In genomic region chr6:29964553-29964903, GRCh38 we compare ENCODE assay signal across 8 cellular contexts. TPM values are rescaled to one million over a fixed set of nuclear protein-coding genes. Genes with fewer than 3 reads are reported as not detected.
A peak's percentile ranks its signal among the peaks of the same experiment; 100 is the strongest.
DNase-seq lines count a peak whose midpoint lies in the region; ATAC-seq and TF ChIP-seq lines count a peak whose summit lies in the region.

No MANE protein-coding gene starts in this region.

- H3K9me1 ChIP-seq in IMR-90 (ENCODE audit: insufficient read depth, low read length), result no peaks in the 10 kb centered on the region; the same call in 1 of the 2 replicates

- H3K36me3 Mint-ChIP-seq in naive thymus-derived CD8-positive, alpha-beta T cell, result no peaks in the 10 kb centered on the region

- peak overlapping the region; percentile 43; the same call in 1 of the 3 replicates for H2BK15ac ChIP-seq in IMR-90 (ENCODE audit: low read depth, low read length)

- H3K4me3 ChIP-seq in AG09309 (ENCODE audit: control insufficient read depth, low read depth, low read length) (peak overlapping the region; percentile 42; the same call in 1 of the 2 replicates), IMR-90 (ENCODE audit: insufficient read depth, low read depth, low read length) (no peak overlapping the region)

- 0% methylated on average over 1 of the region's 3 CpGs; no CpG with 5 or more reads in 1 of the 2 experiments for WGBS in IMR-90 (ENCODE audit: extremely low coverage in 2 of 2, insufficient read length in 1 of 2), 2 experiments

- TF ChIP-seq RAD21 in IMR-90 (IDR thresholded peaks at IDR 0.05; ENCODE audit: low read length), result no peak

- peak overlapping the region in 8 of 10 donors; percentile 60 to 98 (median 93) for H3K27ac Mint-ChIP-seq in naive thymus-derived CD8-positive, alpha-beta T cell

- H3K9ac ChIP-seq in IMR-90 (ENCODE audit: low read depth, low read length), result peak overlapping the region; percentile 88

- H3K4me1 ChIP-seq in IMR-90 (ENCODE audit: control insufficient read depth, insufficient read depth, low read length), result peaks cover 6% of the 10 kb centered on the region; the same call in 1 of the 2 replicates

- H3K4ac ChIP-seq in IMR-90 (ENCODE audit: low read depth, low read length), result peak overlapping the region; percentile 83; the same call in 1 of the 2 replicates

- H3K4me3 Mint-ChIP-seq in naive thymus-derived CD8-positive, alpha-beta T cell, result peak overlapping the region; percentile 66 to 93 (median 84)

- peak overlapping the region; percentile 72 for H3K18ac ChIP-seq in IMR-90 (ENCODE audit: low read depth, low read length)

- peak overlapping the region; percentile 67 for H3K14ac ChIP-seq in IMR-90 (replicated peaks; ENCODE audit: low read depth, low read length)

- dilution Hi-C loops in IMR-90 (cut with HindIII; ENCODE audit: low sequenced_read_pairs, unreplicated experiment), result no loop called here

- peak overlapping the region; percentile 42; the same call in 1 of the 2 replicates for H3K56ac ChIP-seq in IMR-90 (ENCODE audit: extremely low read depth, insufficient read depth, low read length)

- intact Hi-C loops in IMR-90 (cut with micrococcal nuclease), result no loop called here

- H3K9me3 Mint-ChIP-seq in naive thymus-derived CD8-positive, alpha-beta T cell, result no peaks in the 10 kb centered on the region

- no peaks in the 10 kb centered on the region for H3K27me3 ChIP-seq in IMR-90 (ENCODE audit: control insufficient read depth, insufficient read depth, low read length)

- peak overlapping the region; percentile 55; the same call in 1 of the 2 replicates for H3K23ac ChIP-seq in IMR-90 (ENCODE audit: low read depth, low read length)

- H3K27me3 Mint-ChIP-seq in naive thymus-derived CD8-positive, alpha-beta T cell, result no peaks in the 10 kb centered on the region

- H4K91ac ChIP-seq in IMR-90 (ENCODE audit: insufficient read depth, low read depth, low read length), result peak overlapping the region; percentile 79

- peak overlapping the region; percentile 35 for H4K5ac ChIP-seq in IMR-90 (ENCODE audit: low read depth, low read length)

- peaks cover 26 to 48% (median 42%) of the 10 kb centered on the region in 4 donors for H3K4me1 Mint-ChIP-seq in naive thymus-derived CD8-positive, alpha-beta T cell

- no peaks in the 10 kb centered on the region for H3K36me3 ChIP-seq in IMR-90 (ENCODE audit: control insufficient read depth, insufficient read depth, low read length)

- DNase-seq in AG09309 (ENCODE audit: low read depth) (no peak), IMR-90 (no peak), caudate nucleus (lab: John Stamatoyannopoulos, UW) (no peak), SIG-M5 treated with dmso at 0.1 percent for 504 hours (lab: John Stamatoyannopoulos, UW; ENCODE audit: unreplicated experiment) (no peak), dedifferentiated amniotic fluid mesenchymal stem cell (ENCODE audit: extremely low spot score) (no peak)
- DNase-seq in naive thymus-derived CD8-positive, alpha-beta T cell, result no peak

- H3K4me2 ChIP-seq in IMR-90 (ENCODE audit: low read depth, low read length), result peak overlapping the region; percentile 19

- in situ Hi-C loops in IMR-90 (cut with MboI; ENCODE audit: low sequenced_read_pairs), result no loop called here

- CTCF ChIA-PET in IMR-90 (lab: Yijun Ruan, JAX), result interaction anchor here (0.6 to 0.8 kb wide), 2 partner anchors 13 to 1890 kb away, joined by 3 read pairs; no protein-coding TSS in a partner anchor

- POLR2A ChIA-PET in IMR-90 (lab: Charles Lee; ENCODE audit: unreplicated experiment), result interaction anchor here (0.6 to 1.1 kb wide), 2 partner anchors 12 to 160 kb away, joined by 5 to 6 read pairs; no protein-coding TSS in a partner anchor
- POLR2A ChIA-PET in naive thymus-derived CD8-positive, alpha-beta T cell (lab: Charles Lee), result interaction anchor here (0.7 to 4.6 kb wide), 16 partner anchors 9 to 1628 kb away, joined by 3 to 68 read pairs (median 4); partner anchors contain the start of genes HLA-A, NCR3, POLR1H and PPP1R11

- H3K9me3 ChIP-seq in IMR-90 (ENCODE audit: control insufficient read depth, insufficient read depth, low read length), result no peaks in the 10 kb centered on the region

- H2AK9ac ChIP-seq in IMR-90 (replicated peaks; ENCODE audit: low read depth, low read length, poor library complexity), result no peak overlapping the region

- no peaks in the 10 kb centered on the region; a peak in 2 of 4 replicates for H3K79me1 ChIP-seq in IMR-90 (ENCODE audit: low read depth in 1 of 2, low read length in 2 of 2)

- TF ChIP-seq CTCF in AG09309 (IDR thresholded peaks at IDR 0.05; ENCODE audit: control insufficient read depth, insufficient read depth, low read depth, low read length, missing control alignments), result no peak
- no peak for TF ChIP-seq CTCF in IMR-90 (conservative IDR thresholded peaks at IDR 0.05; ENCODE audit: low read depth, low read length)

- H2AFZ ChIP-seq in IMR-90 (replicated peaks; ENCODE audit: low read length, poor library complexity), result no peak overlapping the region

- peak overlapping the region; percentile 97 for H3K27ac ChIP-seq in IMR-90 (ENCODE audit: insufficient read depth, low read length)
- H3K27ac ChIP-seq in caudate nucleus (ENCODE audit: low read depth, low read length), result peak overlapping the region; percentile 72

- peak; percentile 13 for ATAC-seq in IMR-90 (ENCODE audit: low read depth)
- ATAC-seq in naive thymus-derived CD8-positive, alpha-beta T cell, result no peak
- ATAC-seq in GM18907 (IDR thresholded peaks at IDR 0.05; ENCODE audit: unreplicated experiment), result no peak
- no peak for ATAC-seq in HG03025 (IDR thresholded peaks at IDR 0.05; ENCODE audit: low FRiP score, unreplicated experiment)

- TF ChIP-seq POLR2A in IMR-90 (IDR thresholded peaks at IDR 0.05; ENCODE audit: low read depth, low read length), result no peak

- H2BK5ac ChIP-seq in IMR-90 (ENCODE audit: low read depth, low read length, poor library complexity, severe bottlenecking), result peak overlapping the region; percentile 32

- peak overlapping the region; percentile 36; the same call in 1 of the 2 replicates for H2AK5ac ChIP-seq in IMR-90 (ENCODE audit: low read depth, low read length)

- no peaks in the 10 kb centered on the region for H4K20me1 ChIP-seq in IMR-90 (ENCODE audit: insufficient read depth, low read length)

- H2BK20ac ChIP-seq in IMR-90 (ENCODE audit: low read depth, low read length), result peak overlapping the region; percentile 77; the same call in 1 of the 2 replicates

- H4K8ac ChIP-seq in IMR-90 (ENCODE audit: low read depth in 2 of 2, low read length in 2 of 2), result peak overlapping the region; percentile 28 to 82; a peak in 3 of 4 replicates

- peak overlapping the region; percentile 93 for H2BK120ac ChIP-seq in IMR-90 (ENCODE audit: low read depth, low read length)

- BruUV-seq in IMR-90 (replicated peaks; lab: Mats Ljungman, UMichigan), result no TSS peak

TF ChIP-seq in IMR-90, 13 proteins besides CTCF, POLR2A, EP300 and RAD21:
- TF ChIP-seq MXI1 (IDR thresholded peaks at IDR 0.05; ENCODE audit: borderline replicate concordance, low read depth, low read length) (no peak), RFX5 (IDR thresholded peaks at IDR 0.05; ENCODE audit: low read depth, low read length) (no peak), CEBPB (IDR thresholded peaks at IDR 0.05; ENCODE audit: low read depth, low read length) (no peak), MAZ (IDR thresholded peaks at IDR 0.05; ENCODE audit: borderline replicate concordance, low read depth, low read length) (no peak), MAFK (IDR thresholded peaks at IDR 0.05; ENCODE audit: low read depth, low read length) (no peak), BHLHE40 (IDR thresholded peaks at IDR 0.05; ENCODE audit: low read depth, low read length) (no peak), CHD1 (IDR thresholded peaks at IDR 0.05; ENCODE audit: low read depth, low read length) (no peak), RCOR1 (IDR thresholded peaks at IDR 0.05; ENCODE audit: insufficient replicate concordance, low read length) (no peak), NFE2L2 (IDR thresholded peaks at IDR 0.05; ENCODE audit: low read depth, low read length) (no peak), USF2 (IDR thresholded peaks at IDR 0.05; ENCODE audit: low read depth, low read length) (no peak), FOS (IDR thresholded peaks at IDR 0.05; ENCODE audit: low read depth, low read length) (no peak), SMC3 (IDR thresholded peaks at IDR 0.05; ENCODE audit: low read depth, low read length) (no peak)
- TF ChIP-seq, protein P1, sequence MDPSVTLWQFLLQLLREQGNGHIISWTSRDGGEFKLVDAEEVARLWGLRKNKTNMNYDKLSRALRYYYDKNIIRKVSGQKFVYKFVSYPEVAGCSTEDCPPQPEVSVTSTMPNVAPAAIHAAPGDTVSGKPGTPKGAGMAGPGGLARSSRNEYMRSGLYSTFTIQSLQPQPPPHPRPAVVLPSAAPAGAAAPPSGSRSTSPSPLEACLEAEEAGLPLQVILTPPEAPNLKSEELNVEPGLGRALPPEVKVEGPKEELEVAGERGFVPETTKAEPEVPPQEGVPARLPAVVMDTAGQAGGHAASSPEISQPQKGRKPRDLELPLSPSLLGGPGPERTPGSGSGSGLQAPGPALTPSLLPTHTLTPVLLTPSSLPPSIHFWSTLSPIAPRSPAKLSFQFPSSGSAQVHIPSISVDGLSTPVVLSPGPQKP (IDR thresholded peaks at IDR 0.05; ENCODE audit: borderline replicate concordance, low read depth, low read length), result no peak

RNA-seq across cellular contexts. Expression of gene HLA-A, which starts 22.2 kb away (rescaled TPM):
- 76.4 and 94.5 TPM in 2 replicates for total RNA-seq in IMR-90 (2012; rRNA removed)
- 218 and 239 TPM in 2 replicates for polyA plus RNA-seq in IMR-90 (2012; rRNA removed)
- polyA plus RNA-seq in IMR-90 (2012; cell fraction: cytosol; rRNA removed), result 418 and 434 TPM in 2 replicates
- 176 and 182 TPM in 2 replicates for polyA plus RNA-seq in IMR-90 (2012; cell fraction: nucleus; rRNA removed; ENCODE audit: low replicate concordance)
- 1,000 to 10,000 TPM; 2,087 to 2,115 TPM for total RNA-seq in naive thymus-derived CD8-positive, alpha-beta T cell
- polyA plus RNA-seq in naive thymus-derived CD8-positive, alpha-beta T cell, result 1,000 to 10,000 TPM; 2,084 to 4,021 (median 2,635) TPM

Comparison
In these comparisons a context has a peak if more than half of its experiments do, and no peak if none do; other contexts are left out.
1. RNA of gene HLA-A, which starts 22.2 kb away (total RNA-seq): 2,087 to 2,115 TPM in naive thymus-derived CD8-positive, alpha-beta T cell; 76.4 to 94.5 TPM in IMR-90; every median in the first group is over 10 times any median in the second.